In genomic region chr5:59039296-59040006, GRCh38 we compare ENCODE assay signal across 8 cellular contexts.
DNase-seq lines count a peak whose midpoint lies in the region; ATAC-seq lines count a peak whose summit lies in the region.

No MANE protein-coding gene starts in this region.

- peak overlapping the region; percentile 6 for H3K27ac ChIP-seq in epithelial cell of prostate
- peak overlapping the region; percentile 54 to 81 for H3K27ac ChIP-seq in mucosa of rectum (ENCODE audit: low read depth in 2 of 2, low read length in 2 of 2)

- no peaks in the 10 kb centered on the region for H3K27me3 ChIP-seq in mucosa of rectum (ENCODE audit: control insufficient read depth in 2 of 2, insufficient read depth in 2 of 2, low read length in 2 of 2)

- H3K9ac ChIP-seq in mucosa of rectum (ENCODE audit: low read depth in 1 of 2, low read length in 2 of 2): peak overlapping the region; percentile 53 to 64

- no peaks in the 10 kb centered on the region for H3K9me3 ChIP-seq in mucosa of rectum (ENCODE audit: control insufficient read depth in 2 of 2, low read length in 2 of 2)

- H3K4me3 ChIP-seq in mucosa of rectum (ENCODE audit: low read length in 2 of 2): peak overlapping the region; percentile 67 to 75

- H3K4me1 ChIP-seq in mucosa of rectum (ENCODE audit: control insufficient read depth in 2 of 2, insufficient read depth in 2 of 2, low read length in 2 of 2): peaks cover 4 to 15% of the 10 kb centered on the region in 2 donors

- peak; percentile 1 for DNase-seq in DMS153 (lab: John Stamatoyannopoulos, UW)
- no peak for DNase-seq in DMS153 treated with DMSO at 0.1 percent for 48 hours (lab: John Stamatoyannopoulos, UW; ENCODE audit: unreplicated experiment)
- DNase-seq in NOMO-1 treated with DMSO at 0.1 percent for 48 hours (lab: John Stamatoyannopoulos, UW; ENCODE audit: unreplicated experiment): peak; percentile 87
- peak; percentile 91 for DNase-seq in activated CD8-positive, alpha-beta memory T cell treated with anti-CD3 and anti-CD28 coated beads, Interleukin-2, amount 50 U/mL, for 48 hours
- peak; percentile 18 for DNase-seq in epithelial cell of prostate (ENCODE audit: low read depth, low spot score)
- peak; percentile 80 for DNase-seq in stimulated activated CD8-positive, alpha-beta memory T cell treated with anti-CD3 and anti-CD28 coated beads, Interleukin-4, amount 100 ng/mL, for 24 hours (ENCODE audit: low read depth)

- H3K36me3 ChIP-seq in mucosa of rectum (ENCODE audit: control insufficient read depth in 2 of 2, insufficient read depth in 2 of 2, low read length in 2 of 2): no peaks in the 10 kb centered on the region

- peak; percentile 60 for ATAC-seq in HG02870 (IDR thresholded peaks at IDR 0.05; ENCODE audit: unreplicated experiment)
